In the genomic region with DNA sequence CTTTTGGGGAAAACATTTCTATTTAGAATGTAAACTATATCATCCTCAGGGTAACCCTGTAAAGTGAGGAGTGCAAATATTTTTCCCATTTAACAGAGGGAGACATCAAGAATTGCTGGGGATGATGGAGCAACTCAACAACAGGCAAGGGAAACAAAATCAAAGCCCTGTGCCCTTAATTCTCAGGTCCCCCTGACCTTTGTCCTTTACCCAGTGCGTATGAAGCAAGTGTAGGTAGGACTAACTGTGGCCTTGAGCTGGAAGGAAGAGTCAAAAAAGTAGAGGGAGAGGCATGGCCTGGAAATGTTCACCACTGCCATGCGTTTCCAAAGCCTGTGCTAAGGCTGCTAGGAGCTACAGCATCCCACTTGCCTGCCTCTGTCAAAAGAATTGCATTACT, we compare ENCODE assay signal across 35 cellular contexts.
"Had no signal": no experiment of that assay in that cellular context is flagged by ENCODE, and none has a peak within 500 bp of the region (broad histone marks: within the 10 kb centered on the region; RNA-seq: fewer than 3 reads in every experiment).

No MANE protein-coding gene starts in this region.

- H3K9me3 ChIP-seq: adrenal gland, ascending aorta, esophagus muscularis mucosa, gastrocnemius medialis had no signal

- H3K27ac ChIP-seq: adrenal gland, ascending aorta, coronary artery, dorsolateral prefrontal cortex, esophagus muscularis mucosa, foreskin keratinocyte, gastrocnemius medialis, WERI-Rb-1 had no signal

- H3K4me3 Mint-ChIP-seq: activated B cell treated with CpG ODN at 0.5 μM for 24 hours; activated CD8-positive, alpha-beta T cell treated with anti-CD3 and anti-CD28 coated beads for 36 hours; activated naive CD4-positive, alpha-beta T cell treated with anti-CD3 and anti-CD28 coated beads for 36 hours; activated naive CD4-positive, alpha-beta T cell treated with anti-CD3 and anti-CD28 coated beads, Interleukin-2, amount 50 U/mL, for 24 hours; activated naive CD8-positive, alpha-beta T cell treated with anti-CD3 and anti-CD28 coated beads for 36 hours; activated naive CD8-positive, alpha-beta T cell treated with anti-CD3 and anti-CD28 coated beads, Interleukin-2, amount 50 U/mL, for 24 hours; activated T-helper 1 cell treated with anti-CD3 and anti-CD28 coated beads, Interleukin-12 subunit alpha, Interleukin-12 subunit beta, Interleukin-2, Interleukin-4 antibody, amounts not matched to agents 30 ng/mL and 10 ng/mL and 1 ng/mL, durations not matched to agents 14 hours and 24 hours and 36 hours; brain; central memory CD8-positive, alpha-beta T cell; dendritic cell treated with granulocyte-macrophage colony-stimulating factor and Interleukin-4, amounts not matched to agents 40 ng/mL and 50 ng/mL, for 4 days; endodermal cell; T-helper 17 cell; T-helper 2 cell treated with Interferon-gamma antibody and Interleukin-4, amounts not matched to agents 5 μg/mL and 100 μg/mL, for 36 hours had no signal

- H3K4me3 ChIP-seq: adrenal gland, ascending aorta, coronary artery, dorsolateral prefrontal cortex, esophagus muscularis mucosa, gastrocnemius medialis had no signal

- DNase-seq: activated B cell treated with CpG ODN at 0.5 μM for 24 hours; activated CD4-positive, alpha-beta T cell treated with anti-CD3 and anti-CD28 coated beads for 48 hours; activated CD4-positive, alpha-beta T cell treated with anti-CD3 and anti-CD28 coated beads, Interleukin-2, amount 50 U/mL, for 1 hour; activated CD4-positive, alpha-beta T cell treated with anti-CD3 and anti-CD28 coated beads, Interleukin-2, amount 50 U/mL, for 48 hours; activated CD8-positive, alpha-beta memory T cell treated with anti-CD3 and anti-CD28 coated beads for 24 hours; activated CD8-positive, alpha-beta T cell treated with anti-CD3 and anti-CD28 coated beads for 36 hours; activated effector memory CD4-positive, alpha-beta T cell treated with anti-CD3 and anti-CD28 coated beads, Interleukin-2, amount 50 U/mL, for 16 hours; activated naive CD4-positive, alpha-beta T cell treated with anti-CD3 and anti-CD28 coated beads for 36 hours; activated naive CD8-positive, alpha-beta T cell treated with anti-CD3 and anti-CD28 coated beads for 36 hours; activated naive CD8-positive, alpha-beta T cell treated with anti-CD3 and anti-CD28 coated beads, Interleukin-2, amount 50 U/mL, for 24 hours; activated T-cell treated with anti-CD3 and anti-CD28 coated beads, Interleukin-2, amount 50 U/mL, for 1 hour; activated T-cell treated with anti-CD3 and anti-CD28 coated beads, Interleukin-2, amount 50 U/mL, for 48 hours; adrenal gland; dorsolateral prefrontal cortex; effector memory CD4-positive, alpha-beta T cell; endodermal cell; erythroblast; gastrocnemius medialis; glutamatergic neuron; T-helper 1 cell; T-helper 17 cell; T1000; WERI-Rb-1 had no signal

- H3K36me3 Mint-ChIP-seq: activated naive CD4-positive, alpha-beta T cell treated with anti-CD3 and anti-CD28 coated beads, Interleukin-2, amount 50 U/mL, for 24 hours; activated naive CD8-positive, alpha-beta T cell treated with anti-CD3 and anti-CD28 coated beads for 36 hours; brain had no signal

- H3K4me1 Mint-ChIP-seq: activated B cell treated with CpG ODN at 0.5 μM for 24 hours; activated naive CD4-positive, alpha-beta T cell treated with anti-CD3 and anti-CD28 coated beads, Interleukin-2, amount 50 U/mL, for 24 hours; activated naive CD8-positive, alpha-beta T cell treated with anti-CD3 and anti-CD28 coated beads for 36 hours; activated naive CD8-positive, alpha-beta T cell treated with anti-CD3 and anti-CD28 coated beads, Interleukin-2, amount 50 U/mL, for 24 hours; central memory CD8-positive, alpha-beta T cell; endodermal cell; T-helper 17 cell had no signal

- H3K27ac Mint-ChIP-seq: activated B cell treated with CpG ODN at 0.5 μM for 24 hours; activated CD8-positive, alpha-beta T cell treated with anti-CD3 and anti-CD28 coated beads for 36 hours; activated naive CD4-positive, alpha-beta T cell treated with anti-CD3 and anti-CD28 coated beads for 36 hours; activated naive CD8-positive, alpha-beta T cell treated with anti-CD3 and anti-CD28 coated beads for 36 hours; activated naive CD8-positive, alpha-beta T cell treated with anti-CD3 and anti-CD28 coated beads, Interleukin-2, amount 50 U/mL, for 24 hours; activated T-helper 1 cell treated with anti-CD3 and anti-CD28 coated beads, Interleukin-12 subunit alpha, Interleukin-12 subunit beta, Interleukin-2, Interleukin-4 antibody, amounts not matched to agents 30 ng/mL and 10 ng/mL and 1 ng/mL, durations not matched to agents 14 hours and 24 hours and 36 hours; activated T-helper 2 cell treated with anti-CD3 and anti-CD28 coated beads, Interferon-gamma antibody, Interleukin-2, Interleukin-4, amounts not matched to agents 10 μg/mL and 5 μg/mL and 100 μg/mL, durations not matched to agents 14 hours and 24 hours and 36 hours; brain; dendritic cell treated with granulocyte-macrophage colony-stimulating factor and Interleukin-4, amounts not matched to agents 40 ng/mL and 50 ng/mL, for 4 days; endodermal cell; T-helper 17 cell; T-helper 2 cell treated with Interferon-gamma antibody and Interleukin-4, amounts not matched to agents 5 μg/mL and 100 μg/mL, for 36 hours had no signal

- H3K27me3 Mint-ChIP-seq: activated naive CD8-positive, alpha-beta T cell treated with anti-CD3 and anti-CD28 coated beads, Interleukin-2, amount 50 U/mL, for 24 hours; central memory CD8-positive, alpha-beta T cell; dendritic cell treated with granulocyte-macrophage colony-stimulating factor and Interleukin-4, amounts not matched to agents 40 ng/mL and 50 ng/mL, for 4 days; T-helper 17 cell had no signal

- H3K9me3 Mint-ChIP-seq: activated B cell treated with CpG ODN at 0.5 μM for 24 hours; activated CD8-positive, alpha-beta T cell treated with anti-CD3 and anti-CD28 coated beads for 36 hours; activated naive CD4-positive, alpha-beta T cell treated with anti-CD3 and anti-CD28 coated beads for 36 hours; activated naive CD4-positive, alpha-beta T cell treated with anti-CD3 and anti-CD28 coated beads, Interleukin-2, amount 50 U/mL, for 24 hours; activated naive CD8-positive, alpha-beta T cell treated with anti-CD3 and anti-CD28 coated beads for 36 hours; activated naive CD8-positive, alpha-beta T cell treated with anti-CD3 and anti-CD28 coated beads, Interleukin-2, amount 50 U/mL, for 24 hours; activated T-helper 1 cell treated with anti-CD3 and anti-CD28 coated beads, Interleukin-12 subunit alpha, Interleukin-12 subunit beta, Interleukin-2, Interleukin-4 antibody, amounts not matched to agents 30 ng/mL and 10 ng/mL and 1 ng/mL, durations not matched to agents 14 hours and 24 hours and 36 hours; dendritic cell treated with granulocyte-macrophage colony-stimulating factor and Interleukin-4, amounts not matched to agents 40 ng/mL and 50 ng/mL, for 4 days; endodermal cell; T-helper 2 cell treated with Interferon-gamma antibody and Interleukin-4, amounts not matched to agents 5 μg/mL and 100 μg/mL, for 36 hours had no signal

- H3K36me3 ChIP-seq: adrenal gland, ascending aorta, esophagus muscularis mucosa, gastrocnemius medialis, WERI-Rb-1 had no signal

- ATAC-seq: activated CD4-positive, CD25-positive, alpha-beta regulatory T cell treated with anti-CD3 and anti-CD28 coated beads, Interleukin-2, amount 50 U/mL, for 24 hours; activated CD8-positive, alpha-beta T cell treated with anti-CD3 and anti-CD28 coated beads for 36 hours; activated naive CD8-positive, alpha-beta T cell treated with anti-CD3 and anti-CD28 coated beads, Interleukin-2, amount 50 U/mL, for 24 hours; foreskin keratinocyte; gastrocnemius medialis; T-helper 17 cell had no signal

- H3K27me3 ChIP-seq: adrenal gland, ascending aorta, esophagus muscularis mucosa, foreskin keratinocyte, gastrocnemius medialis had no signal
